ENCODE assay signal across 17 cellular contexts in the genomic region with DNA sequence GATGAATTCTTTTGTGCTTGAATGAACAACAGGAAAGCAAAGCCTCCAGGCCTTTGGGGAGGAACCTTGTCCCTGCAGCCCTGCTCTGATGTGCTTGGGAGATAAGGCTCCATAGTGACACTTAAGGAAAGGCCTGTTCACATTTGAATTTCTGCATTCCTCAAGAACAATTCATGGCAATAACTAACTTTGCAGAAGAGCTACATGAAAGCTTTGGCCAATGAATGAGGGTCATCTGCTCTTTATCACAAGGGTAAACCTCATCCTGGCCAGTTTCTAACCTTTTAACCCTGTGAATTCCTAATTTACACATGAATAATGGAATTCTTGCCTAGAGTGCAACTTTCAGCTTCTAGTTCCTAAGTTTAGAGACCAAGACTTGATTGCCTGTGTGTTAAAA. TPM values are rescaled to one million over a fixed set of nuclear protein-coding genes. Genes with fewer than 3 reads are reported as not detected.
DNase-seq lines count a peak whose midpoint lies in the region; ATAC-seq and TF ChIP-seq lines count a peak whose summit lies in the region.
"Had no signal": no experiment of that assay in that cellular context is flagged by ENCODE, and none has a peak within 500 bp of the region (broad histone marks: within the 10 kb centered on the region; RNA-seq: fewer than 3 reads in every experiment).

No MANE protein-coding gene starts in this region.

- H3K79me1 ChIP-seq in IMR-90 (ENCODE audit: low read depth in 1 of 2, low read length in 2 of 2): no peaks in the 10 kb centered on the region

- H3K4me1 ChIP-seq in Caco-2 (peaks cover 68% of the 10 kb centered on the region), IMR-90 (ENCODE audit: control insufficient read depth, insufficient read depth, low read length) (peaks cover 3% of the 10 kb centered on the region; the same call in 1 of the 2 replicates), lower lobe of right lung (peaks cover 11% of the 10 kb centered on the region)

- H3K4me3 Mint-ChIP-seq in Caco-2 (ENCODE audit: unreplicated experiment) (peak overlapping the region; percentile 29), mesothelial cell of epicardium (no peak overlapping the region)

- H3K27ac Mint-ChIP-seq in Caco-2 (ENCODE audit: unreplicated experiment) (peak overlapping the region; percentile 69), mesothelial cell of epicardium (peak overlapping the region; percentile 70)

- DNase-seq in Caco-2 (peak; percentile 59 to 69), IMR-90 (peak; percentile 5), dermis blood vessel endothelial cell (peak; percentile 84), mesothelial cell of epicardium (ENCODE audit: low spot score in 2 of 2, unreplicated experiment in 2 of 2) (no peak), NCI-H146 (lab: John Stamatoyannopoulos, UW) (no peak), UCSD-AML1 (lab: John Stamatoyannopoulos, UW; ENCODE audit: unreplicated experiment) (no peak), lower lobe of right lung (no peak)
- DNase-seq: activated T-cell treated with anti-CD3 and anti-CD28 coated beads, Interleukin-2, amount 50 U/mL, for 1 hour; aorta; effector CD8-positive, alpha-beta T cell; hypothalamus; KG1; NCI-H187 treated with DMSO at 0.1 percent for 48 hours; NCI-H82 had no signal

- in situ Hi-C loops in IMR-90 (cut with MboI; ENCODE audit: low sequenced_read_pairs): no loop called here

- H3K36me3 ChIP-seq in Caco-2 (ENCODE audit: control insufficient read depth, insufficient read depth, low read length) (no peaks in the 10 kb centered on the region; the same call in 1 of the 2 replicates), IMR-90 (ENCODE audit: control insufficient read depth, insufficient read depth, low read length) (no peaks in the 10 kb centered on the region), lower lobe of right lung (no peaks in the 10 kb centered on the region)
- H3K36me3 ChIP-seq: SJSA1 had no signal

- no peak overlapping the region for H2AK5ac ChIP-seq in IMR-90 (ENCODE audit: low read depth, low read length)

- no peak overlapping the region for H4K5ac ChIP-seq in IMR-90 (ENCODE audit: low read depth, low read length)

- no peak overlapping the region for H4K91ac ChIP-seq in IMR-90 (ENCODE audit: insufficient read depth, low read depth, low read length)

- no peak overlapping the region for H3K14ac ChIP-seq in IMR-90 (replicated peaks; ENCODE audit: low read depth, low read length)

- no peak for TF ChIP-seq RAD21 in IMR-90 (IDR thresholded peaks at IDR 0.05; ENCODE audit: low read length)

- H3K27ac ChIP-seq in IMR-90 (ENCODE audit: insufficient read depth, low read length): no peak overlapping the region
- no peak overlapping the region for H3K27ac ChIP-seq in lower lobe of right lung
- H3K27ac ChIP-seq: SJSA1 had no signal

- H2BK15ac ChIP-seq in IMR-90 (ENCODE audit: low read depth, low read length): no peak overlapping the region

- CTCF ChIA-PET in Caco-2 (lab: Charles Lee): interaction anchor here (0.5 to 1.0 kb wide), 4 partner anchors 36 to 500 kb away, joined by 3 to 5 read pairs (median 3); no protein-coding TSS in a partner anchor
- CTCF ChIA-PET in IMR-90 (lab: Yijun Ruan, JAX): interaction anchor here (0.6 to 1.0 kb wide), 3 partner anchors 11 to 25 kb away, joined by 3 to 5 read pairs (median 4); no protein-coding TSS in a partner anchor

- H3K27me3 ChIP-seq in Caco-2 (replicated peaks; ENCODE audit: control insufficient read depth, insufficient read depth, low read length): no peaks in the 10 kb centered on the region
- peaks cover 10% of the 10 kb centered on the region for H3K27me3 ChIP-seq in IMR-90 (ENCODE audit: control insufficient read depth, insufficient read depth, low read length)
- H3K27me3 ChIP-seq in lower lobe of right lung (ENCODE audit: low read depth): peaks cover 4% of the 10 kb centered on the region
- H3K27me3 ChIP-seq: SJSA1 had no signal

- intact Hi-C loops in Caco-2 (cut with micrococcal nuclease; ENCODE audit: unreplicated experiment) (loop anchor here (1.0 to 2.0 kb wide), 3 partner anchors 48 to 303 kb away; no protein-coding TSS in a partner anchor), IMR-90 (cut with micrococcal nuclease) (loop anchor here (5.0 kb wide), 1 partner anchor 690 kb away; no protein-coding TSS in a partner anchor), lower lobe of right lung (cut with DNase I) (no loop called here)

- ATAC-seq in IMR-90 (ENCODE audit: low read depth): no peak
- no peak for ATAC-seq in lower lobe of right lung
- no peak for ATAC-seq in GM18502 (IDR thresholded peaks at IDR 0.05; ENCODE audit: poor library complexity, unreplicated experiment)
- ATAC-seq: sciatic nerve had no signal

- no peak overlapping the region for H3K9ac ChIP-seq in IMR-90 (ENCODE audit: low read depth, low read length)

- H2AK9ac ChIP-seq in IMR-90 (replicated peaks; ENCODE audit: low read depth, low read length, poor library complexity): no peak overlapping the region

- BruUV-seq in Caco-2 (replicated peaks; lab: Mats Ljungman, UMichigan) (no TSS peak), IMR-90 (replicated peaks; lab: Mats Ljungman, UMichigan) (no TSS peak)

- H3K4ac ChIP-seq in IMR-90 (ENCODE audit: low read depth, low read length): no peak overlapping the region

- TF ChIP-seq CTCF in Caco-2 (IDR thresholded peaks at IDR 0.05; ENCODE audit: insufficient read depth in 1 of 2, low read depth in 1 of 2, low read length in 1 of 2, severe bottlenecking in 1 of 2, unreplicated experiment in 1 of 2): no peak
- no peak for TF ChIP-seq CTCF in IMR-90 (conservative IDR thresholded peaks at IDR 0.05; ENCODE audit: low read depth, low read length)
- no peak for TF ChIP-seq CTCF in mesothelial cell of epicardium (IDR thresholded peaks at IDR 0.05; ENCODE audit: unreplicated experiment)
- no peak for TF ChIP-seq CTCF in lower lobe of right lung (IDR thresholded peaks at IDR 0.05)

- no peak overlapping the region for H3K4me3 ChIP-seq in Caco-2 (ENCODE audit: low read depth, low read length)
- H3K4me3 ChIP-seq in IMR-90 (ENCODE audit: insufficient read depth, low read depth, low read length): no peak overlapping the region
- no peak overlapping the region for H3K4me3 ChIP-seq in lower lobe of right lung
- H3K4me3 ChIP-seq: SJSA1 had no signal

- H3K4me1 Mint-ChIP-seq in Caco-2 (ENCODE audit: low read depth, unreplicated experiment) (peaks cover 14% of the 10 kb centered on the region), mesothelial cell of epicardium (peaks cover 44% of the 10 kb centered on the region)

- no peak overlapping the region for H3K4me2 ChIP-seq in IMR-90 (ENCODE audit: low read depth, low read length)

- dilution Hi-C loops in IMR-90 (cut with HindIII; ENCODE audit: low sequenced_read_pairs, unreplicated experiment): no loop called here

- no peak overlapping the region for H3K18ac ChIP-seq in IMR-90 (ENCODE audit: low read depth, low read length)

- H3K9me1 ChIP-seq in IMR-90 (ENCODE audit: insufficient read depth, low read length): no peaks in the 10 kb centered on the region

- no peak overlapping the region for H4K8ac ChIP-seq in IMR-90 (ENCODE audit: low read depth in 2 of 2, low read length in 2 of 2)

- H2BK20ac ChIP-seq in IMR-90 (ENCODE audit: low read depth, low read length): no peak overlapping the region

- TF ChIP-seq POLR2A in IMR-90 (IDR thresholded peaks at IDR 0.05; ENCODE audit: low read depth, low read length): no peak

- H2BK5ac ChIP-seq in IMR-90 (ENCODE audit: low read depth, low read length, poor library complexity, severe bottlenecking): no peak overlapping the region

- POLR2A ChIA-PET in Caco-2 (lab: Charles Lee) (interaction anchor here (0.6 to 0.7 kb wide), 2 partner anchors 48 to 117 kb away, joined by 3 to 5 read pairs; no protein-coding TSS in a partner anchor), IMR-90 (lab: Charles Lee; ENCODE audit: unreplicated experiment) (no interaction called here)

- H3K9me3 ChIP-seq in Caco-2 (no peaks in the 10 kb centered on the region), IMR-90 (ENCODE audit: control insufficient read depth, insufficient read depth, low read length) (no peaks in the 10 kb centered on the region), lower lobe of right lung (no peaks in the 10 kb centered on the region)
- H3K9me3 ChIP-seq: SJSA1 had no signal

- H2BK120ac ChIP-seq in IMR-90 (ENCODE audit: low read depth, low read length): no peak overlapping the region

- H4K20me1 ChIP-seq in IMR-90 (ENCODE audit: insufficient read depth, low read length): no peaks in the 10 kb centered on the region

- no peaks in the 10 kb centered on the region for H3K27me3 Mint-ChIP-seq in Caco-2 (ENCODE audit: insufficient read depth, unreplicated experiment)
- H3K27me3 Mint-ChIP-seq in mesothelial cell of epicardium (ENCODE audit: low read depth): no peaks in the 10 kb centered on the region

- H3K36me3 Mint-ChIP-seq in Caco-2 (ENCODE audit: insufficient read depth, unreplicated experiment) (peaks cover 15% of the 10 kb centered on the region), mesothelial cell of epicardium (peaks cover 4% of the 10 kb centered on the region)

- H3K56ac ChIP-seq in IMR-90 (ENCODE audit: extremely low read depth, insufficient read depth, low read length): no peak overlapping the region

- H3K23ac ChIP-seq in IMR-90 (ENCODE audit: low read depth, low read length): no peak overlapping the region

- H2AFZ ChIP-seq in IMR-90 (replicated peaks; ENCODE audit: low read length, poor library complexity): no peak overlapping the region

- H3K9me3 Mint-ChIP-seq in Caco-2 (ENCODE audit: unreplicated experiment): no peaks in the 10 kb centered on the region
- H3K9me3 Mint-ChIP-seq in mesothelial cell of epicardium: no peaks in the 10 kb centered on the region

TF ChIP-seq in IMR-90, 13 proteins besides CTCF, POLR2A, EP300 and RAD21 (continues in another document):
- TF ChIP-seq CHD1 (IDR thresholded peaks at IDR 0.05; ENCODE audit: low read depth, low read length) (no peak), SMC3 (IDR thresholded peaks at IDR 0.05; ENCODE audit: low read depth, low read length) (no peak), FOS (IDR thresholded peaks at IDR 0.05; ENCODE audit: low read depth, low read length) (no peak), BHLHE40 (IDR thresholded peaks at IDR 0.05; ENCODE audit: low read depth, low read length) (no peak), RCOR1 (IDR thresholded peaks at IDR 0.05; ENCODE audit: insufficient replicate concordance, low read length) (no peak)

RNA-seq across cellular contexts. Expression of gene PRTG, which starts 5.6 kb away (rescaled TPM):
- total RNA-seq in Caco-2 (2022) (39.1 and 40.2 TPM in 2 replicates), IMR-90 (2012; rRNA removed) (1.4 and 1.7 TPM in 2 replicates), dermis blood vessel endothelial cell (2.6 and 7.5 TPM in 2 replicates), mesothelial cell of epicardium (14.2 to 17.5 TPM (median 16.9 TPM) in 3 replicates), lower lobe of right lung (10.5 TPM)
- 0.89 and 0.99 TPM in 2 replicates for polyA plus RNA-seq in IMR-90 (2012; rRNA removed)
- polyA plus RNA-seq in IMR-90 (2012; cell fraction: cytosol; rRNA removed): 0.61 and 0.62 TPM in 2 replicates
- polyA plus RNA-seq in IMR-90 (2012; cell fraction: nucleus; rRNA removed; ENCODE audit: low replicate concordance): 0.59 and 1.1 TPM in 2 replicates

Comparison
In these comparisons a context has a peak if more than half of its experiments do, and no peak if none do; other contexts are left out.
1. DNase-seq: peak in Caco-2 (2 of 2), IMR-90 (single experiment) and dermis blood vessel endothelial cell (single experiment); none in mesothelial cell of epicardium (0 of 2), NCI-H146 (single experiment), UCSD-AML1 (single experiment) and lower lobe of right lung (single experiment).